Comparison of ENCODE assay signal across 9 cellular contexts in the genomic region with DNA sequence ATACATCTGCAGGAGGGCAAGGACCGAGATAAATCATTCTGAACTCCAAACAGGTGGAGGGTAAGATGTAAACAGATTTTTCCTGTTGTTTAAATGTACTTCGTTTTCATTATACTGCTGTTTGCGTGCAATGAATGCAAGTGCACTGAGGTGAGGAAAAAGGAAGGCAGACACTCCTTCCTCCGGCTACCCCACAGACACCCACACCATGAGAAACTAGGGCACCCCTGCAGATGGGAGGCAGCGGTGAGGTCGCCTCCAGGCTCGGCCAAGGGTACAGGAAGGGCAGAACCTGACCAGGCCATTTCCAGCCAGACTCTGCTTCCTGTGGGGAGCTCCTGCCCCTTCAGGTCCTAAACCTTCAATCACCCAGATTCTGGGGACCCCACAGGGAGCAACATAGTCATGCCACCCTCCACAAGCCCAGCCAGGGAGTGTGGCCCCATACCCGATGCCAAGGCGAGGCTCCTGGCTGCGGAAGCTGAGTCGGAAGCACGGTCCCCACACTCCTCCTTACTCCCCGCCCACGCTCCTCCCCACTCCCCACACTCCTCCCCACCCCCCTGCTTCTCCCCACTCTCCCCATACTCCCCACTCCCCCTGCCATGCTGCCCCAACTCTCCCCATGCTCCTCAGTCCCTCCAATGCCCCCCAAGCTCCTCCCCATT. TPM values are rescaled to one million over a fixed set of nuclear protein-coding genes. Genes with fewer than 3 reads are reported as not detected.
DNase-seq lines count a peak whose midpoint lies in the region; ATAC-seq and TF ChIP-seq lines count a peak whose summit lies in the region.
"Had no signal": no experiment of that assay in that cellular context is flagged by ENCODE, and none has a peak within 500 bp of the region (broad histone marks: within the 10 kb centered on the region; RNA-seq: fewer than 3 reads in every experiment).

No MANE protein-coding gene starts in this region.

- H2AFZ ChIP-seq in mesenchymal stem cell (ENCODE audit: low read depth, low read length): no peak overlapping the region

- peaks cover 11% of the 10 kb centered on the region for H3K79me1 ChIP-seq in mesenchymal stem cell (replicated peaks; ENCODE audit: low read length, poor library complexity, severe bottlenecking)

- no peaks in the 10 kb centered on the region for H3K27me3 ChIP-seq in BLaER1 treated with 17β-estradiol and CSF1 and Interleukin-3, amounts not matched to agents 10 nM and 100 nM
- no peaks in the 10 kb centered on the region for H3K27me3 ChIP-seq in mesenchymal stem cell (ENCODE audit: control insufficient read depth in 1 of 2, insufficient read depth in 1 of 2, low read length in 2 of 2)

- peak overlapping the region in 10 of 11 experiments; percentile 41 to 73 (median 62); a peak in 17 of 22 replicates for H3K9ac ChIP-seq in BLaER1 treated with 17β-estradiol and CSF1 and Interleukin-3, amounts not matched to agents 10 nM and 100 nM
- H3K9ac ChIP-seq in mesenchymal stem cell (ENCODE audit: low read length): no peak overlapping the region

- H2BK12ac ChIP-seq in mesenchymal stem cell (ENCODE audit: low read length in 2 of 2): peak overlapping the region; percentile 38 to 65

- WGBS in mesenchymal stem cell: 71% methylated on average over 14 of the region's 14 CpGs

- peak overlapping the region in 6 of 10 experiments; percentile 18 to 48 (median 42); a peak in 9 of 20 replicates for H3K4me3 ChIP-seq in BLaER1 treated with 17β-estradiol and CSF1 and Interleukin-3, amounts not matched to agents 10 nM and 100 nM
- no peak overlapping the region for H3K4me3 ChIP-seq in mesenchymal stem cell (ENCODE audit: insufficient read depth in 1 of 2, low read depth in 1 of 2, low read length in 2 of 2)

- DNase-seq in activated CD4-positive, alpha-beta memory T cell treated with anti-CD3 and anti-CD28 coated beads, Interleukin-2, amount 10 ng/mL, durations not matched to agents 7 days and 5 days: no peak
- DNase-seq in mesenchymal stem cell (no peak), NCI-H774 (lab: John Stamatoyannopoulos, UW) (no peak), NCI-H510A (lab: John Stamatoyannopoulos, UW) (no peak)
- no peak for DNase-seq in activated CD4-positive, CD25-positive, alpha-beta regulatory T cell (lab: John Stamatoyannopoulos, UW)
- DNase-seq: cerebellar nuclear complex had no signal

- peak overlapping the region; percentile 32 for H3K4me3 Mint-ChIP-seq in activated CD4-positive, alpha-beta memory T cell treated with anti-CD3 and anti-CD28 coated beads, Interleukin-2, amount 10 ng/mL, durations not matched to agents 7 days and 5 days

- no peaks in the 10 kb centered on the region for H3K27me3 Mint-ChIP-seq in activated CD4-positive, alpha-beta memory T cell treated with anti-CD3 and anti-CD28 coated beads, Interleukin-2, amount 10 ng/mL, durations not matched to agents 7 days and 5 days

- peak; percentile 41 for TF ChIP-seq POLR2A in GM19193 (IDR thresholded peaks at IDR 0.05; ENCODE audit: extremely low read depth, insufficient read depth, insufficient read length)

- no peak overlapping the region for H2BK5ac ChIP-seq in mesenchymal stem cell (ENCODE audit: low read depth, low read length, poor library complexity, severe bottlenecking)

- peak overlapping the region; percentile 97 for H2BK120ac ChIP-seq in mesenchymal stem cell (ENCODE audit: low read depth, low read length)

- no peaks in the 10 kb centered on the region for H3K9me3 ChIP-seq in BLaER1 treated with 17β-estradiol and CSF1 and Interleukin-3, amounts not matched to agents 10 nM and 100 nM (replicated peaks in 1 of 11)
- no peaks in the 10 kb centered on the region for H3K9me3 ChIP-seq in mesenchymal stem cell (ENCODE audit: control insufficient read depth, low read length)

- peaks cover 11% of the 10 kb centered on the region for H3K4me1 Mint-ChIP-seq in activated CD4-positive, alpha-beta memory T cell treated with anti-CD3 and anti-CD28 coated beads, Interleukin-2, amount 10 ng/mL, durations not matched to agents 7 days and 5 days

- H3K27ac Mint-ChIP-seq in activated CD4-positive, alpha-beta memory T cell treated with anti-CD3 and anti-CD28 coated beads, Interleukin-2, amount 10 ng/mL, durations not matched to agents 7 days and 5 days: peak overlapping the region; percentile 38

- no peak for ATAC-seq in GM18873 (IDR thresholded peaks at IDR 0.05; ENCODE audit: low FRiP score, unreplicated experiment)

- CTCF ChIA-PET in activated CD4-positive, alpha-beta memory T cell treated with anti-CD3 and anti-CD28 coated beads, Interleukin-2, amount 10 ng/mL, durations not matched to agents 7 days and 5 days (lab: Charles Lee): interaction anchor here (0.6 kb wide), 1 partner anchor 1301 kb away, joined by 5 read pairs; no protein-coding TSS in a partner anchor

- peak overlapping the region; percentile 77 for H4K91ac ChIP-seq in mesenchymal stem cell (ENCODE audit: low read length)

- peak overlapping the region; percentile 40 for H2AK5ac ChIP-seq in mesenchymal stem cell (ENCODE audit: low read length, severe bottlenecking)

- no peaks in the 10 kb centered on the region for H3K36me3 Mint-ChIP-seq in activated CD4-positive, alpha-beta memory T cell treated with anti-CD3 and anti-CD28 coated beads, Interleukin-2, amount 10 ng/mL, durations not matched to agents 7 days and 5 days (ENCODE audit: low read depth)

- H3K18ac ChIP-seq in mesenchymal stem cell (ENCODE audit: low read depth in 1 of 2, low read length in 2 of 2): peak overlapping the region; percentile 58 to 61

- H3K23ac ChIP-seq in mesenchymal stem cell (ENCODE audit: low read length in 2 of 2): no peak overlapping the region

- H3K14ac ChIP-seq in mesenchymal stem cell (ENCODE audit: low read length in 2 of 2): no peak overlapping the region

- H3K9me3 Mint-ChIP-seq in activated CD4-positive, alpha-beta memory T cell treated with anti-CD3 and anti-CD28 coated beads, Interleukin-2, amount 10 ng/mL, durations not matched to agents 7 days and 5 days: no peaks in the 10 kb centered on the region

- no peak overlapping the region for H2BK15ac ChIP-seq in mesenchymal stem cell (ENCODE audit: low read depth, poor library complexity, severe bottlenecking)

- peaks cover 49 to 88% (median 81%) of the 10 kb centered on the region in 10 experiments for H3K4me1 ChIP-seq in BLaER1 treated with 17β-estradiol and CSF1 and Interleukin-3, amounts not matched to agents 10 nM and 100 nM
- peaks cover 57% of the 10 kb centered on the region for H3K4me1 ChIP-seq in mesenchymal stem cell (ENCODE audit: control insufficient read depth, insufficient read depth, low read depth, low read length)

- peak overlapping the region in 1 of 2 experiments; percentile 60 for H3K4ac ChIP-seq in mesenchymal stem cell (ENCODE audit: low read depth in 1 of 2, low read length in 2 of 2)

- peak overlapping the region in 10 of 11 experiments; percentile 27 to 78 (median 66); a peak in 17 of 22 replicates for H3K27ac ChIP-seq in BLaER1 treated with 17β-estradiol and CSF1 and Interleukin-3, amounts not matched to agents 10 nM and 100 nM
- peak overlapping the region; percentile 70 for H3K27ac ChIP-seq in mesenchymal stem cell (ENCODE audit: low read length, poor library complexity, severe bottlenecking)

- peak overlapping the region; percentile 67 for H4K8ac ChIP-seq in mesenchymal stem cell (ENCODE audit: low read length)

- H3K4me2 ChIP-seq in BLaER1 treated with 17β-estradiol and CSF1 and Interleukin-3, amounts not matched to agents 10 nM and 100 nM: peak overlapping the region; percentile 82 to 98 (median 90)
- no peak overlapping the region for H3K4me2 ChIP-seq in mesenchymal stem cell (ENCODE audit: low read length, poor library complexity, severe bottlenecking)

- peaks cover 14 to 80% (median 69%) of the 10 kb centered on the region in 11 experiments; a peak in 20 of 22 replicates for H4K20me1 ChIP-seq in BLaER1 treated with 17β-estradiol and CSF1 and Interleukin-3, amounts not matched to agents 10 nM and 100 nM

- 0 out of 22 replicates have a peak, but pooled peaks cover 0 to 10% (median 0%) of the 10 kb centered on the region in 11 experiments for H3K36me3 ChIP-seq in BLaER1 treated with 17β-estradiol and CSF1 and Interleukin-3, amounts not matched to agents 10 nM and 100 nM
- H3K36me3 ChIP-seq in mesenchymal stem cell (ENCODE audit: control insufficient read depth in 1 of 2, insufficient read depth in 2 of 2, low read depth in 1 of 2, low read length in 2 of 2): peaks cover 0 to 40% of the 10 kb centered on the region in 2 experiments

- POLR2A ChIA-PET in activated CD4-positive, alpha-beta memory T cell treated with anti-CD3 and anti-CD28 coated beads, Interleukin-2, amount 10 ng/mL, durations not matched to agents 7 days and 5 days (lab: Charles Lee): interaction anchor here (1.3 kb wide), 1 partner anchor 38 kb away, joined by 3 read pairs; no protein-coding TSS in a partner anchor

RNA-seq across cellular contexts. Expression of gene VAV2, which starts 37.1 kb away (rescaled TPM):
- total RNA-seq in activated CD4-positive, alpha-beta memory T cell treated with anti-CD3 and anti-CD28 coated beads, Interleukin-2, amount 10 ng/mL, durations not matched to agents 7 days and 5 days: 1 to 10 TPM; 2.4 to 2.9 TPM
- polyA plus RNA-seq in mesenchymal stem cell (2013, experiment 1 of 2): 11.6 TPM
- 11.1 TPM for polyA plus RNA-seq in mesenchymal stem cell (2013, experiment 2 of 2)

Comparison
In these comparisons a context has a peak if more than half of its experiments do, and no peak if none do; other contexts are left out.
1. H3K4me3 ChIP-seq: peak in BLaER1 treated with 17β-estradiol and CSF1 and Interleukin-3, amounts not matched to agents 10 nM and 100 nM (6 of 10); none in mesenchymal stem cell (0 of 2).